ENCODE assay signal across 10 cellular contexts in the genomic region with DNA sequence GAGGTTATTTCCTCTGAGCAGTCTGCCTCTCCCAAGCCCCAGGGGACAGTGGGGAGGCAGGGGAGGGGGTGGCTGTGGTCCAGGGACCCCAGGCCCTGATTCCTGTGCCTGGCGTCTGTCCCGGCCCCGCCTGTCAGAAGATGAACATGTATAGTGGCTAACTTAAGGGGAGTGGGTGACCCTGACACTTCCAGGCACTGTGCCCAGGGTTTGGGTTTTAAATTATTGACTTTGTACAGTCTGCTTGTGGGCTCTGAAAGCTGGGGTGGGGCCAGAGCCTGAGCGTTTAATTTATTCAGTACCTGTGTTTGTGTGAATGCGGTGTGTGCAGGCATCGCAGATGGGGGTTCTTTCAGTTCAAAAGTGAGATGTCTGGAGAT. TPM values are rescaled to one million over a fixed set of nuclear protein-coding genes. Genes with fewer than 3 reads are reported as not detected.
A peak's percentile ranks its signal among the peaks of the same experiment; 100 is the strongest.
DNase-seq lines count a peak whose midpoint lies in the region; ATAC-seq, FAIRE-seq and TF ChIP-seq lines count a peak whose summit lies in the region.
"Had no signal": no experiment of that assay in that cellular context is flagged by ENCODE, and none has a peak within 500 bp of the region (broad histone marks: within the 10 kb centered on the region; RNA-seq: fewer than 3 reads in every experiment).

No MANE protein-coding gene starts in this region.

- no peaks in the 10 kb centered on the region for H3K9me3 Mint-ChIP-seq in activated naive CD4-positive, alpha-beta T cell treated with anti-CD3 and anti-CD28 coated beads for 36 hours

- RAD21 ChIA-PET in GM12878 (lab: Charles Lee; ENCODE audit: unreplicated experiment), result interaction anchor here (1.6 to 2.6 kb wide), 2 partner anchors 33 to 67 kb away, joined by 4 to 11 read pairs; no protein-coding TSS in a partner anchor

- H3K4me2 ChIP-seq in GM12878 (ENCODE audit: control insufficient read depth, insufficient read depth), result peak overlapping the region; percentile 87

- H3K36me3 ChIP-seq in GM12878 (ENCODE audit: control insufficient read depth in 2 of 2, insufficient read depth in 2 of 2, low read length in 1 of 2) (peaks cover 14 to 19% of the 10 kb centered on the region in 2 experiments), lung (ENCODE audit: control insufficient read depth in 2 of 2, insufficient read depth in 2 of 2, low read length in 2 of 2) (peaks cover 4 to 36% of the 10 kb centered on the region in 2 donors), tibial nerve (peaks cover 3 to 45% (median 23%) of the 10 kb centered on the region in 3 donors)

- no peaks in the 10 kb centered on the region for H3K27me3 Mint-ChIP-seq in activated naive CD4-positive, alpha-beta T cell treated with anti-CD3 and anti-CD28 coated beads for 36 hours (ENCODE audit: low read depth)

- POLR2A ChIA-PET in GM12878 (lab: Charles Lee), result no interaction called here

- TF ChIP-seq EP300 in GM12878 (IDR thresholded peaks at IDR 0.05; ENCODE audit: borderline replicate concordance in 1 of 2, control insufficient read depth in 1 of 2, low read depth in 2 of 2, low read length in 2 of 2) (no peak), tibial nerve (IDR thresholded peaks at IDR 0.05) (no peak)

- H3K9me3 ChIP-seq in GM12878 (replicated peaks; ENCODE audit: control insufficient read depth, insufficient read depth, low read length) (no peaks in the 10 kb centered on the region), lung (ENCODE audit: control insufficient read depth in 2 of 2, insufficient read depth in 1 of 2, low read length in 1 of 2) (peaks cover 0 to 3% of the 10 kb centered on the region in 2 donors), tibial nerve (no peaks in the 10 kb centered on the region)

- FAIRE-seq in GM12878 (lab: Jason Lieb, UNC), result no peak

- H4K20me1 ChIP-seq in GM12878 (ENCODE audit: control insufficient read depth, insufficient read depth), result peaks cover 2% of the 10 kb centered on the region; the same call in 1 of the 2 replicates

- no peak for TF ChIP-seq CTCF in GM12878 (IDR thresholded peaks at IDR 0.05 in 2 of 3, conservative IDR thresholded peaks at IDR 0.05 in 1 of 3; ENCODE audit: control insufficient read depth in 2 of 3, extremely low read depth in 1 of 3, insufficient read depth in 1 of 3, low read depth in 3 of 3, low read length in 3 of 3)
- TF ChIP-seq CTCF in lung (IDR thresholded peaks at IDR 0.05; ENCODE audit: control extremely low read depth, extremely low read depth), result no peak
- TF ChIP-seq CTCF in tibial nerve (IDR thresholded peaks at IDR 0.05), result no peak

- H3K9ac ChIP-seq in GM12878 (ENCODE audit: control insufficient read depth, insufficient read depth, low read length), result peak overlapping the region; percentile 72; the same call in 1 of the 2 replicates

- in situ Hi-C loops in GM12878 (cut with MboI), result loop anchor here (10.0 kb wide), 1 partner anchor 571 kb away; the partner anchor contains the start of gene TYMP

- H3K27ac ChIP-seq in GM12878 (ENCODE audit: control insufficient read depth, insufficient read depth) (no peak overlapping the region), lung (ENCODE audit: low read depth in 1 of 2, low read length in 1 of 2) (peak overlapping the region in 1 of 2 donors; percentile 90), tibial nerve (peak overlapping the region; percentile 86 to 95 (median 92))

- peak overlapping the region; percentile 93 for H3K27ac Mint-ChIP-seq in activated naive CD4-positive, alpha-beta T cell treated with anti-CD3 and anti-CD28 coated beads for 36 hours

- H3K79me2 ChIP-seq in GM12878 (ENCODE audit: control insufficient read depth, insufficient read depth, low read length), result peaks cover 49% of the 10 kb centered on the region

- H3K4me1 ChIP-seq in GM12878 (ENCODE audit: control insufficient read depth, insufficient read depth, low read length), result peaks cover 37% of the 10 kb centered on the region
- H3K4me1 ChIP-seq in lung (ENCODE audit: control insufficient read depth in 2 of 2, insufficient read depth in 2 of 2, low read length in 2 of 2), result peaks cover 20 to 41% of the 10 kb centered on the region in 2 donors
- peaks cover 0 to 76% (median 61%) of the 10 kb centered on the region in 4 donors for H3K4me1 ChIP-seq in tibial nerve

- WGBS in GM12878 (ENCODE audit: insufficient coverage, insufficient replicate concordance, low lambda C conversion rate, missing lambda C conversion rate), result 62% methylated on average over 6 of the region's 6 CpGs
- WGBS in lung, 2 donors, result 51 to 55% methylated on average over 6 of the region's 6 CpGs
- 57 to 72% methylated on average over 6 of the region's 6 CpGs for WGBS in tibial nerve, 2 donors

- ATAC-seq in GM12878 (no peak), lung (ENCODE audit: insufficient read depth, low FRiP score) (no peak)

- H3K4me3 ChIP-seq in GM12878 (peak overlapping the region; percentile 98), lung (peak overlapping the region; percentile 61), tibial nerve (peak overlapping the region; percentile 86 to 92 (median 89))

- intact Hi-C loops in activated naive CD4-positive, alpha-beta T cell treated with anti-CD3 and anti-CD28 coated beads for 36 hours (cut with micrococcal nuclease), result loop anchor here (5.0 kb wide), 2 partner anchors 229 to 509 kb away; no protein-coding TSS in a partner anchor
- intact Hi-C loops in GM12878 (cut with micrococcal nuclease; ENCODE audit: unreplicated experiment), result loop anchor here (5.0 kb wide), 1 partner anchor 224 kb away; the partner anchor contains the start of gene TRABD

- SMC1A ChIA-PET in GM12878 (lab: Charles Lee; ENCODE audit: uncharacterized antibody, unreplicated experiment), result interaction anchor here (1.6 kb wide), 1 partner anchor 38 kb away, joined by 3 read pairs; no protein-coding TSS in a partner anchor

- H3K27me3 ChIP-seq in GM12878 (replicated peaks in 1 of 2; ENCODE audit: control insufficient read depth in 2 of 2, insufficient read depth in 2 of 2, low read length in 1 of 2) (no peaks in the 10 kb centered on the region), lung (ENCODE audit: control insufficient read depth, insufficient read depth) (no peaks in the 10 kb centered on the region), tibial nerve (no peaks in the 10 kb centered on the region)

- BruUV-seq in GM12878 (replicated peaks; lab: Mats Ljungman, UMichigan), result no TSS peak

- DNase-seq in activated naive CD4-positive, alpha-beta T cell treated with anti-CD3 and anti-CD28 coated beads for 36 hours, result no peak
- no peak for DNase-seq in activated naive CD4-positive, alpha-beta T cell (lab: John Stamatoyannopoulos, UW)
- no peak for DNase-seq in GM12878 (ENCODE audit: low read depth, low spot score)
- peak; percentile 32 for DNase-seq in lung (ENCODE audit: low spot score)
- peak in 1 of 2 donors; percentile 13 for DNase-seq in tibial nerve (ENCODE audit: low spot score in 2 of 2)
- no peak for DNase-seq in NK-92 treated with Interleukin-12 subunit alpha and Interleukin-12 subunit beta, amount 100 ng/mL, for 24 hours (lab: John Stamatoyannopoulos, UW)
- no peak for DNase-seq in HUDEP-2 (lab: John Stamatoyannopoulos, UW; ENCODE audit: unreplicated experiment in 76 of 76)
- DNase-seq in NCI-H2107 treated with DMSO at 0.1 percent for 48 hours (lab: John Stamatoyannopoulos, UW; ENCODE audit: unreplicated experiment), result no peak
- DNase-seq: DMS 273 treated with DMSO at 0.1 percent for 48 hours, NCI-H774 had no signal

- peak overlapping the region; percentile 91 for H3K4me3 Mint-ChIP-seq in activated naive CD4-positive, alpha-beta T cell treated with anti-CD3 and anti-CD28 coated beads for 36 hours

- no peak for TF ChIP-seq RAD21 in GM12878 (IDR thresholded peaks at IDR 0.05; ENCODE audit: insufficient read depth, low read depth, low read length)

- H3K36me3 Mint-ChIP-seq in activated naive CD4-positive, alpha-beta T cell treated with anti-CD3 and anti-CD28 coated beads for 36 hours (ENCODE audit: low read depth), result peaks cover 35% of the 10 kb centered on the region

- H2AFZ ChIP-seq in GM12878 (ENCODE audit: control insufficient read depth, low read depth, low read length), result no peak overlapping the region

- peaks cover 36% of the 10 kb centered on the region for H3K4me1 Mint-ChIP-seq in activated naive CD4-positive, alpha-beta T cell treated with anti-CD3 and anti-CD28 coated beads for 36 hours (ENCODE audit: low read depth)

- CTCF ChIA-PET in activated naive CD4-positive, alpha-beta T cell treated with anti-CD3 and anti-CD28 coated beads for 36 hours (lab: Charles Lee), result no interaction called here
- CTCF ChIA-PET in GM12878 (lab: Yijun Ruan, JAX), result interaction anchor here (1.4 to 2.2 kb wide), 2 partner anchors 27 to 33 kb away, joined by 5 to 6 read pairs; no protein-coding TSS in a partner anchor

- TF ChIP-seq POLR2A in GM12878 (IDR thresholded peaks at IDR 0.05; ENCODE audit: low read depth, low read length) (no peak), tibial nerve (IDR thresholded peaks at IDR 0.05) (no peak)

RNA-seq across cellular contexts. Expression of gene PIM3, which starts 3.1 kb away (rescaled TPM):
- 100 to 1,000 TPM; 202 to 210 TPM for total RNA-seq in activated naive CD4-positive, alpha-beta T cell treated with anti-CD3 and anti-CD28 coated beads for 36 hours
- 27.8 and 36.0 TPM in 2 replicates for total RNA-seq in GM12878 (2013; cell fraction: nucleolus; rRNA removed)
- total RNA-seq in GM12878 (2014; rRNA removed) (44.7 and 51.8 TPM in 2 replicates), GM12878 (2014; rRNA removed; fragmentation: Illumina TruSeq; extraction: Trizol) (11.0 and 11.9 TPM in 2 replicates), GM12878 (2021) (59.5 and 60.8 TPM in 2 replicates), lung (100 to 1,000 TPM; 131 to 132 TPM), tibial nerve (100 to 1,000 TPM in 3 of 4 donors, 10 to 100 TPM in 1; 98.3 to 138 (median 119) TPM)
- polyA plus RNA-seq in GM12878 (2011; ENCODE audit: low read depth), result 6.5 TPM
- polyA plus RNA-seq in GM12878 (2011; rRNA removed) (8.6 and 12.4 TPM in 2 replicates), GM12878 (2014; fragmentation: Illumina TruSeq; extraction: Trizol) (2.2 and 6.2 TPM in 2 replicates), GM12878 (2014; fragmentation: Nextera tagmentation; extraction: Ambion mirVana) (1 to 10 TPM in 1 of 2 experiments, under 1 TPM in 1; 0.31 to 1.5 TPM), GM12878 (2014; rRNA removed) (57.0 and 57.8 TPM in 2 replicates), GM12878 (2016; fragmentation: Nextera tagmentation; extraction: Ambion mirVana) (10 to 100 TPM; 12.4 to 34.3 TPM), lung (100 to 1,000 TPM in 1 of 2 donors, 10 to 100 TPM in 1; 99.0 to 238 TPM)
- 31.3 and 38.2 TPM in 2 replicates for polyA plus RNA-seq in GM12878 (2011; cell fraction: cytosol; rRNA removed)
- polyA plus RNA-seq in GM12878 (2011; cell fraction: nucleus; rRNA removed), result 84.4 and 94.5 TPM in 2 replicates
- 30.9 and 46.0 TPM in 2 replicates for polyA plus RNA-seq in GM12878 (2012)
- 3.9 and 14.1 TPM in 2 replicates for polyA minus RNA-seq in GM12878 (2011; rRNA and poly(A)+ RNA removed)
- 14.2 and 18.4 TPM in 2 replicates for polyA minus RNA-seq in GM12878 (2011; cell fraction: cytosol; rRNA and poly(A)+ RNA removed)
- polyA minus RNA-seq in GM12878 (2011; cell fraction: nucleus; rRNA and poly(A)+ RNA removed), result 22.6 and 39.2 TPM in 2 replicates

RNA-seq across cellular contexts. Expression of gene CRELD2, which starts 45.2 kb away (rescaled TPM):
- 10 to 100 TPM; 15.3 to 16.2 TPM for total RNA-seq in activated naive CD4-positive, alpha-beta T cell treated with anti-CD3 and anti-CD28 coated beads for 36 hours
- total RNA-seq in GM12878 (2013; cell fraction: nucleolus; rRNA removed), result 19.9 and 22.8 TPM in 2 replicates
- total RNA-seq in GM12878 (2014; rRNA removed), result 37.9 and 49.5 TPM in 2 replicates
- 16.1 and 16.5 TPM in 2 replicates for total RNA-seq in GM12878 (2014; rRNA removed; fragmentation: Illumina TruSeq; extraction: Trizol)
- total RNA-seq in GM12878 (2021), result 40.6 and 48.1 TPM in 2 replicates
- 17.3 TPM for polyA plus RNA-seq in GM12878 (2011; ENCODE audit: low read depth)
- 8.4 and 14.0 TPM in 2 replicates for polyA plus RNA-seq in GM12878 (2011; rRNA removed)
- polyA plus RNA-seq in GM12878 (2011; cell fraction: cytosol; rRNA removed), result 22.4 and 29.3 TPM in 2 replicates
- polyA plus RNA-seq in GM12878 (2011; cell fraction: nucleus; rRNA removed), result 40.8 and 53.1 TPM in 2 replicates
- 33.5 and 34.5 TPM in 2 replicates for polyA plus RNA-seq in GM12878 (2012)
- polyA plus RNA-seq in GM12878 (2014; fragmentation: Illumina TruSeq; extraction: Trizol), result 3.2 and 11.9 TPM in 2 replicates
- 10 to 100 TPM in 1 of 2 experiments, 1 to 10 TPM in 1; 9.4 to 15.0 TPM for polyA plus RNA-seq in GM12878 (2014; fragmentation: Nextera tagmentation; extraction: Ambion mirVana)
- polyA plus RNA-seq in GM12878 (2014; rRNA removed), result 35.7 and 45.0 TPM in 2 replicates
- polyA plus RNA-seq in GM12878 (2016; fragmentation: Nextera tagmentation; extraction: Ambion mirVana), result 100 to 1,000 TPM in 1 of 2 experiments, 10 to 100 TPM in 1; 97.0 to 111 TPM
- 5.8 and 7.4 TPM in 2 replicates for polyA minus RNA-seq in GM12878 (2011; rRNA and poly(A)+ RNA removed)
- 5.6 TPM in 2 replicates for polyA minus RNA-seq in GM12878 (2011; cell fraction: cytosol; rRNA and poly(A)+ RNA removed)
- 5.1 and 8.7 TPM in 2 replicates for polyA minus RNA-seq in GM12878 (2011; cell fraction: nucleus; rRNA and poly(A)+ RNA removed)
- 100 to 1,000 TPM in 1 of 2 donors, 10 to 100 TPM in 1; 18.7 to 106 TPM for total RNA-seq in lung
- polyA plus RNA-seq in lung, result 100 to 1,000 TPM in 1 of 2 donors, 10 to 100 TPM in 1; 37.9 to 110 TPM
- total RNA-seq in tibial nerve, result 10 to 100 TPM; 44.8 to 80.4 (median 65.1) TPM

RNA-seq across cellular contexts. Expression of gene ALG12, which starts 45.4 kb away (rescaled TPM):
- 1 to 10 TPM; 7.4 to 9.6 TPM for total RNA-seq in activated naive CD4-positive, alpha-beta T cell treated with anti-CD3 and anti-CD28 coated beads for 36 hours
- total RNA-seq in GM12878 (2013; cell fraction: nucleolus; rRNA removed), result 43.7 and 49.4 TPM in 2 replicates
- total RNA-seq in GM12878 (2014; rRNA removed) (9.8 and 10.5 TPM in 2 replicates), GM12878 (2014; rRNA removed; fragmentation: Illumina TruSeq; extraction: Trizol) (3.3 and 3.7 TPM in 2 replicates), GM12878 (2021) (15.8 and 16.6 TPM in 2 replicates), lung (10 to 100 TPM; 17.6 to 33.9 TPM), tibial nerve (10 to 100 TPM in 3 of 4 donors, 1 to 10 TPM in 1; 9.0 to 17.4 (median 14.5) TPM)
- polyA plus RNA-seq in GM12878 (2011; ENCODE audit: low read depth), result 4.7 TPM
- polyA plus RNA-seq in GM12878 (2011; rRNA removed) (2.2 and 5.2 TPM in 2 replicates), GM12878 (2014; fragmentation: Illumina TruSeq; extraction: Trizol) (0.79 and 4.3 TPM in 2 replicates), GM12878 (2014; fragmentation: Nextera tagmentation; extraction: Ambion mirVana) (under 1 TPM; 0.22 to 0.37 TPM), GM12878 (2014; rRNA removed) (8.0 and 9.7 TPM in 2 replicates), GM12878 (2016; fragmentation: Nextera tagmentation; extraction: Ambion mirVana) (10 to 100 TPM; 17.9 to 23.4 TPM), lung (10 to 100 TPM; 13.6 to 15.6 TPM)
- polyA plus RNA-seq in GM12878 (2011; cell fraction: cytosol; rRNA removed), result 7.2 and 10.1 TPM in 2 replicates
- polyA plus RNA-seq in GM12878 (2011; cell fraction: nucleus; rRNA removed), result 18.2 and 19.7 TPM in 2 replicates
- polyA plus RNA-seq in GM12878 (2012), result 12.4 and 15.1 TPM in 2 replicates
- polyA minus RNA-seq in GM12878 (2011; rRNA and poly(A)+ RNA removed), result 6.0 and 20.6 TPM in 2 replicates
- 3.6 and 4.7 TPM in 2 replicates for polyA minus RNA-seq in GM12878 (2011; cell fraction: cytosol; rRNA and poly(A)+ RNA removed)
- polyA minus RNA-seq in GM12878 (2011; cell fraction: nucleus; rRNA and poly(A)+ RNA removed), result 3.4 and 4.7 TPM in 2 replicates

RNA-seq across cellular contexts. Expression of gene IL17REL, which starts 48.9 kb away (rescaled TPM):
- total RNA-seq in activated naive CD4-positive, alpha-beta T cell treated with anti-CD3 and anti-CD28 coated beads for 36 hours, result under 1 TPM; 0.12 to 0.15 TPM
- total RNA-seq in GM12878 (2013; cell fraction: nucleolus; rRNA removed), result 0.33 and 0.34 TPM in 2 replicates
- not detected in 2 replicates for total RNA-seq in GM12878 (2014; rRNA removed)
- not detected in 2 replicates for total RNA-seq in GM12878 (2014; rRNA removed; fragmentation: Illumina TruSeq; extraction: Trizol)
- total RNA-seq in GM12878 (2021), result not detected in 2 replicates
- polyA plus RNA-seq in GM12878 (2011; ENCODE audit: low read depth), result not detected
- 0.03 TPM in 1 of 2 replicates, not detected in the other for polyA plus RNA-seq in GM12878 (2011; rRNA removed)
- polyA plus RNA-seq in GM12878 (2011; cell fraction: cytosol; rRNA removed), result 0.03 TPM in 1 of 2 replicates, not detected in the other
- polyA plus RNA-seq in GM12878 (2011; cell fraction: nucleus; rRNA removed), result 0.10 and 0.20 TPM in 2 replicates
- 0.04 TPM in 1 of 2 replicates, not detected in the other for polyA plus RNA-seq in GM12878 (2012)
- polyA plus RNA-seq in GM12878 (2014; fragmentation: Illumina TruSeq; extraction: Trizol), result not detected in 2 replicates
- polyA plus RNA-seq in GM12878 (2014; fragmentation: Nextera tagmentation; extraction: Ambion mirVana), result not detected
- polyA plus RNA-seq in GM12878 (2014; rRNA removed), result 0.06 TPM in 1 of 2 replicates, not detected in the other
- not detected for polyA plus RNA-seq in GM12878 (2016; fragmentation: Nextera tagmentation; extraction: Ambion mirVana)
- not detected in 2 replicates for polyA minus RNA-seq in GM12878 (2011; rRNA and poly(A)+ RNA removed)
- not detected in 2 replicates for polyA minus RNA-seq in GM12878 (2011; cell fraction: cytosol; rRNA and poly(A)+ RNA removed)
- not detected in 2 replicates for polyA minus RNA-seq in GM12878 (2011; cell fraction: nucleus; rRNA and poly(A)+ RNA removed)
- total RNA-seq in lung, result under 1 TPM in 1 of 2 donors, not detected in 1; 0.51 TPM
- under 1 TPM; 0.02 to 0.19 TPM for polyA plus RNA-seq in lung
- total RNA-seq in tibial nerve, result not detected
